27 cellular contexts compared by ENCODE assay signal in the genomic region with DNA sequence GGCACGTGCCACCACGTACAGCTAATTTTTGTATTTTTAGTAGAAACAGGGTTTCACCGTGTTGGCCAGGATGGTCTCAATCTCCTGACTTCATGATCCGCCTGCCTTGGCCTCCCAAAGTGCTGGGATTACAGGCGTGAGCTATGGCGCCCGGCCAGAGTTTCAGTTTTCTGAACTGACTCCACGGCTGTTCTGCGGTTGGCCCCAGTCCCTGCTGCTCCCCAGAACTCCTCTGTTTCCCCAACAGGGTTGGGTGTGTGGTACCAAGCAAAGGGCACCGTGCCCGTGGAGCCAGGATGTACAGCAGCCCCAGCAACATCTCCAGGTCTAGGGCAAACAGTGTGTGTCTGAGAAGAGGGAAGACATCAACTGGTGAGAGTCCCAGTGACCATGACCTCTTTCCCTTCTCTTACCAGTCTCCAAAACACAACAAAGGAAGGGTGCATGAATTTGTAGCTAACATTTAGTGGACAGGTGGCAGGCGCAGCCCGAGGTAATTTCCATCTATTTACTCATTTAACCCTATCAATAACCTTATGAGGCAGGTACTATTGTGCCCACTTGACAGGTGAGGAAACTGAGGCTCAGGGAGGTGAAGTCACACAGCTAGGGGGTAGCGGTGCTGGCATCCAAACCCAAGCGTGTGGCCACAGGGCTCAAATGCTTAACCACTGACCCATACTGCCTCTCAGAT.
"Had no signal": no experiment of that assay in that cellular context is flagged by ENCODE, and none has a peak within 500 bp of the region (broad histone marks: within the 10 kb centered on the region; RNA-seq: fewer than 3 reads in every experiment).

No MANE protein-coding gene starts in this region.

- H3K4me3 Mint-ChIP-seq: mesothelial cell of epicardium; naive thymus-derived CD8-positive, alpha-beta T cell; nephron progenitor cell; stimulated activated naive CD8-positive, alpha-beta T cell treated with anti-CD3 and anti-CD28 coated beads, Interleukin-15, amount 100 ng/mL, for 72 hours had no signal

- H3K9me3 ChIP-seq: gastrocnemius medialis, mucosa of descending colon, psoas muscle, suprapubic skin, transverse colon, vagina had no signal

- H2AFZ ChIP-seq: hepatocyte had no signal

- FAIRE-seq: colon, kidney had no signal

- H3K27ac Mint-ChIP-seq: mesothelial cell of epicardium; nephron progenitor cell; stimulated activated naive CD8-positive, alpha-beta T cell treated with anti-CD3 and anti-CD28 coated beads, Interleukin-15, amount 100 ng/mL, for 72 hours had no signal

- H3K36me3 Mint-ChIP-seq: mesothelial cell of epicardium; naive thymus-derived CD8-positive, alpha-beta T cell had no signal

- H3K9me3 Mint-ChIP-seq: mesothelial cell of epicardium; naive thymus-derived CD8-positive, alpha-beta T cell; stimulated activated naive CD8-positive, alpha-beta T cell treated with anti-CD3 and anti-CD28 coated beads, Interleukin-15, amount 100 ng/mL, for 72 hours had no signal

- H3K36me3 ChIP-seq: gastrocnemius medialis, suprapubic skin, transverse colon, vagina had no signal

- H3K27me3 ChIP-seq: dorsolateral prefrontal cortex, gastrocnemius medialis, hepatocyte, suprapubic skin, transverse colon, vagina had no signal

- ATAC-seq: gastrocnemius medialis; left lobe of liver; mucosa of descending colon; naive thymus-derived CD8-positive, alpha-beta T cell; psoas muscle; right cardiac atrium; stimulated activated naive CD8-positive, alpha-beta T cell treated with anti-CD3 and anti-CD28 coated beads, Interleukin-15, amount 100 ng/mL, for 72 hours had no signal

- DNase-seq: effector CD4-positive, alpha-beta T cell; foreskin fibroblast; gastrocnemius medialis; kidney; mesenchymal stem cell; naive thymus-derived CD8-positive, alpha-beta T cell; nephron progenitor cell; nucleus accumbens; psoas muscle; right cardiac atrium; stimulated activated CD4-positive, alpha-beta T cell treated with anti-CD3 and anti-CD28 coated beads, Interleukin-12 subunit alpha, Interleukin-12 subunit beta, amount 100 ng/mL, for 4 hours; stimulated activated CD4-positive, alpha-beta T cell treated with anti-CD3 and anti-CD28 coated beads, Interleukin-1b, Interleukin-23, amount 100 ng/mL, for 48 hours; stimulated activated CD4-positive, alpha-beta T cell treated with anti-CD3 and anti-CD28 coated beads, Interleukin-4, amount 100 ng/mL, for 1 hour; stimulated activated CD8-positive, alpha-beta memory T cell treated with anti-CD3 and anti-CD28 coated beads, Interleukin-4, amount 100 ng/mL, for 48 hours; stimulated activated naive CD4-positive, alpha-beta T cell; stimulated activated naive CD8-positive, alpha-beta T cell treated with anti-CD3 and anti-CD28 coated beads, Interleukin-15, amount 100 ng/mL, for 72 hours; transverse colon had no signal

- H3K79me2 ChIP-seq: hepatocyte had no signal

- H3K27me3 Mint-ChIP-seq: stimulated activated naive CD8-positive, alpha-beta T cell treated with anti-CD3 and anti-CD28 coated beads, Interleukin-15, amount 100 ng/mL, for 72 hours had no signal

- H3K4me1 Mint-ChIP-seq: mesothelial cell of epicardium had no signal

- H3K27ac ChIP-seq: dorsolateral prefrontal cortex, gastrocnemius medialis, hepatocyte, psoas muscle, suprapubic skin, transverse colon, vagina had no signal

- H3K4me2 ChIP-seq: hepatocyte, smooth muscle cell had no signal

- H3K4me1 ChIP-seq: gastrocnemius medialis, psoas muscle, suprapubic skin, transverse colon, vagina had no signal

- H3K4me3 ChIP-seq: dorsolateral prefrontal cortex, gastrocnemius medialis, hepatocyte, lung, mucosa of descending colon, psoas muscle, smooth muscle cell, suprapubic skin, transverse colon, vagina had no signal
